ENCODE assay signal across 16 cellular contexts in genomic region chr20:58629213-58629575, GRCh38.
"Had no signal": no experiment of that assay in that cellular context is flagged by ENCODE, and none has a peak within 500 bp of the region (broad histone marks: within the 10 kb centered on the region; RNA-seq: fewer than 3 reads in every experiment).

No MANE protein-coding gene starts in this region.

- H3K4me3 ChIP-seq: breast epithelium, gastroesophageal sphincter, heart right ventricle, right atrium auricular region, suprapubic skin, upper lobe of left lung had no signal

- H3K4me1 ChIP-seq: breast epithelium, right atrium auricular region, suprapubic skin had no signal

- ATAC-seq: activated T-helper 17 cell treated with anti-CD3 and anti-CD28 coated beads, Interleukin-2, amount 50 U/mL, for 72 hours; gastroesophageal sphincter; heart right ventricle; left lobe of liver; naive thymus-derived CD8-positive, alpha-beta T cell had no signal

- DNase-seq: activated CD4-positive, alpha-beta T cell treated with anti-CD3 and anti-CD28 coated beads, Interleukin-2, amount 50 U/mL, for 48 hours; activated naive CD4-positive, alpha-beta T cell treated with Interleukin-2 at 50 U/mL for 16 hours; anterior cingulate cortex; dermis blood vessel endothelial cell; erythroblast; heart right ventricle; nucleus accumbens; T-helper 1 cell had no signal

- H3K27me3 ChIP-seq: breast epithelium, gastroesophageal sphincter, right atrium auricular region, suprapubic skin, upper lobe of left lung had no signal

- H3K9me3 ChIP-seq: breast epithelium, gastroesophageal sphincter, heart right ventricle, right atrium auricular region, suprapubic skin, upper lobe of left lung had no signal

- H3K36me3 ChIP-seq: breast epithelium, gastroesophageal sphincter, heart right ventricle, right atrium auricular region, suprapubic skin, upper lobe of left lung had no signal

- H3K27ac ChIP-seq: breast epithelium, gastroesophageal sphincter, heart right ventricle, right atrium auricular region, suprapubic skin, upper lobe of left lung had no signal
